Comparison of ENCODE assay signal across 29 cellular contexts in the genomic region with DNA sequence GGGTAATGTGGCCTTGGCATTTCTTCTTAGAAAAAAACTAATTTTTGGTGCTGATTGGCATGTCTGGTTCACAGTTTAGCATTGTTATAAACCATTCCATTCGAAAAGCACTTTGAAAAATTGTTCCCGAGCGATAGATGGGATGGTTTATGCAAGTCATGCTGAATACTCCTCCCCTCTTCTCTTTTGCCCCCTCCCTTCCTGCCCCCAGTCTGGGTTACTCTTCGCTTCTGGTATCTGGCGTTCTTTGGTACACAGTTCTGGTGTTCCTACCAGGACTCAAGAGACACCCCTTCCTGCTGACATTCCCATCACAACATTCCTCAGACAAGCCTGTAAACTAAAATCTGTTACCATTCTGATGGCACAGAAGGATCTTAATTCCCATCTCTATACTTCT. TPM values are rescaled to one million over a fixed set of nuclear protein-coding genes. Genes with fewer than 3 reads are reported as not detected.
DNase-seq lines count a peak whose midpoint lies in the region; ATAC-seq, FAIRE-seq and TF ChIP-seq lines count a peak whose summit lies in the region.
"Had no signal": no experiment of that assay in that cellular context is flagged by ENCODE, and none has a peak within 500 bp of the region (broad histone marks: within the 10 kb centered on the region; RNA-seq: fewer than 3 reads in every experiment).

No MANE protein-coding gene starts in this region.

- DNase-seq in HepG2 (ENCODE audit: low spot score) (no peak), right lobe of liver (no peak), left ventricle myocardium inferior (no peak), small intestine (no peak)
- DNase-seq in activated T-helper 2 cell treated with anti-CD3 and anti-CD28 coated beads, Interferon-gamma antibody, Interleukin-2, Interleukin-4, amounts not matched to agents 10 μg/mL and 5 μg/mL and 100 μg/mL, durations not matched to agents 14 hours and 24 hours and 36 hours (ENCODE audit: low spot score): no peak
- no peak for DNase-seq in stimulated activated effector memory CD8-positive, alpha-beta T cell treated with anti-CD3 and anti-CD28 coated beads, Interleukin-12 subunit alpha, Interleukin-12 subunit beta, amount 100 ng/mL, for 72 hours (ENCODE audit: low spot score in 2 of 2)
- DNase-seq in natural killer cell treated with Interleukin-12 subunit alpha and Interleukin-12 subunit beta and Interleukin-15 and Interleukin-18, amount 100 ng/mL, for 72 hours (ENCODE audit: low spot score): no peak
- DNase-seq: activated CD4-positive, alpha-beta T cell treated with anti-CD3 and anti-CD28 coated beads for 36 hours; activated CD8-positive, alpha-beta memory T cell treated with anti-CD3 and anti-CD28 coated beads for 24 hours; activated T-cell treated with anti-CD3 and anti-CD28 coated beads, Interleukin-2, amount 50 U/mL, for 4 hours; central memory CD4-positive, alpha-beta T cell; cortex of kidney; effector memory CD4-positive, alpha-beta T cell; glutamatergic neuron; islet precursor cell; naive B cell; NCI-H146; NCI-H226; NCI-H69; SHP77 treated with DMSO at 0.1 percent for 48 hours; upper lobe of right lung had no signal

- no peak overlapping the region for H3K4me3 Mint-ChIP-seq in activated T-helper 2 cell treated with anti-CD3 and anti-CD28 coated beads, Interferon-gamma antibody, Interleukin-2, Interleukin-4, amounts not matched to agents 10 μg/mL and 5 μg/mL and 100 μg/mL, durations not matched to agents 14 hours and 24 hours and 36 hours (ENCODE audit: low read depth)
- H3K4me3 Mint-ChIP-seq in stimulated activated effector memory CD8-positive, alpha-beta T cell treated with anti-CD3 and anti-CD28 coated beads, Interleukin-12 subunit alpha, Interleukin-12 subunit beta, amount 100 ng/mL, for 72 hours: no peak overlapping the region
- H3K4me3 Mint-ChIP-seq in natural killer cell treated with Interleukin-12 subunit alpha and Interleukin-12 subunit beta and Interleukin-15 and Interleukin-18, amount 100 ng/mL, for 72 hours: no peak overlapping the region
- H3K4me3 Mint-ChIP-seq: activated CD4-positive, alpha-beta T cell treated with anti-CD3 and anti-CD28 coated beads for 36 hours; activated T-cell treated with anti-CD3 and anti-CD28 coated beads, Interleukin-2, amount 50 U/mL, for 4 hours; IgD-negative memory B cell; naive B cell; stimulated activated memory B cell treated with anti-CD40 and anti-IgM and Interleukin-4, amounts not matched to agents 10 μg/mL and 1 μg/mL and 100 μg/mL, for 72 hours had no signal

- FAIRE-seq in HepG2 (lab: Jason Lieb, UNC): no peak
- no peak for FAIRE-seq in small intestine (lab: Jason Lieb, UNC)
- FAIRE-seq: GM12892 had no signal

- CTCF ChIA-PET in HepG2 (lab: Yijun Ruan, JAX; ENCODE audit: low intra/inter-chr PET ratio, low total read pairs): no interaction called here

- no peaks in the 10 kb centered on the region for H4K20me1 ChIP-seq in HepG2 (ENCODE audit: insufficient read depth, low read length)
- H4K20me1 ChIP-seq: BLaER1 had no signal

- H3K36me3 Mint-ChIP-seq in activated T-helper 2 cell treated with anti-CD3 and anti-CD28 coated beads, Interferon-gamma antibody, Interleukin-2, Interleukin-4, amounts not matched to agents 10 μg/mL and 5 μg/mL and 100 μg/mL, durations not matched to agents 14 hours and 24 hours and 36 hours (ENCODE audit: low read depth): peaks cover 97% of the 10 kb centered on the region
- H3K36me3 Mint-ChIP-seq in stimulated activated effector memory CD8-positive, alpha-beta T cell treated with anti-CD3 and anti-CD28 coated beads, Interleukin-12 subunit alpha, Interleukin-12 subunit beta, amount 100 ng/mL, for 72 hours: peaks cover 100% of the 10 kb centered on the region
- H3K36me3 Mint-ChIP-seq in natural killer cell treated with Interleukin-12 subunit alpha and Interleukin-12 subunit beta and Interleukin-15 and Interleukin-18, amount 100 ng/mL, for 72 hours: peaks cover 65% of the 10 kb centered on the region

- TF ChIP-seq EP300 in HepG2 (IDR thresholded peaks at IDR 0.05; ENCODE audit: low read depth in 2 of 2, low read length in 2 of 2) (no peak), HepG2 (CRISPR knock-in tag; IDR thresholded peaks at IDR 0.05; ENCODE audit: borderline replicate concordance) (no peak)

- H3K4me1 Mint-ChIP-seq in activated T-helper 2 cell treated with anti-CD3 and anti-CD28 coated beads, Interferon-gamma antibody, Interleukin-2, Interleukin-4, amounts not matched to agents 10 μg/mL and 5 μg/mL and 100 μg/mL, durations not matched to agents 14 hours and 24 hours and 36 hours (ENCODE audit: low read depth): peaks cover 10% of the 10 kb centered on the region
- H3K4me1 Mint-ChIP-seq in stimulated activated effector memory CD8-positive, alpha-beta T cell treated with anti-CD3 and anti-CD28 coated beads, Interleukin-12 subunit alpha, Interleukin-12 subunit beta, amount 100 ng/mL, for 72 hours: peaks cover 44% of the 10 kb centered on the region
- peaks cover 41 to 64% of the 10 kb centered on the region in 2 donors for H3K4me1 Mint-ChIP-seq in natural killer cell treated with Interleukin-12 subunit alpha and Interleukin-12 subunit beta and Interleukin-15 and Interleukin-18, amount 100 ng/mL, for 72 hours (ENCODE audit: low read depth in 2 of 2)
- H3K4me1 Mint-ChIP-seq: IgD-negative memory B cell; naive B cell; stimulated activated memory B cell treated with anti-CD40 and anti-IgM and Interleukin-4, amounts not matched to agents 10 μg/mL and 1 μg/mL and 100 μg/mL, for 72 hours had no signal

- TF ChIP-seq POLR2A in HepG2 (IDR thresholded peaks at IDR 0.05; ENCODE audit: insufficient read depth in 1 of 2, low read depth in 2 of 2, low read length in 2 of 2) (no peak), right lobe of liver (IDR thresholded peaks at IDR 0.05) (no peak), GM18505 (IDR thresholded peaks at IDR 0.05; ENCODE audit: borderline replicate concordance, extremely low read depth, insufficient read depth, insufficient read length) (no peak)

- WGBS in HepG2 (ENCODE audit: low lambda C conversion rate): 64% methylated on average over 5 of the region's 5 CpGs
- WGBS in right lobe of liver (ENCODE audit: insufficient coverage, low coverage, low lambda C conversion rate, missing lambda C conversion rate): 74% methylated on average over 5 of the region's 5 CpGs
- 78 to 84% (median 81%) methylated on average over 5 of the region's 5 CpGs for WGBS in small intestine, 3 donors

- TF ChIP-seq CTCF in HepG2 (CRISPR knock-in tag; IDR thresholded peaks at IDR 0.05): no peak
- TF ChIP-seq CTCF in right lobe of liver (IDR thresholded peaks at IDR 0.05): no peak
- TF ChIP-seq CTCF in left ventricle myocardium inferior (IDR thresholded peaks at IDR 0.05; ENCODE audit: borderline replicate concordance): no peak

- H3K9ac ChIP-seq in HepG2 (ENCODE audit: insufficient read depth, low read depth, low read length): no peak overlapping the region
- H3K9ac ChIP-seq: BLaER1 had no signal

- no peak overlapping the region for H3K27ac ChIP-seq in HepG2 (ENCODE audit: extremely low read length, insufficient read depth, low read length)
- H3K27ac ChIP-seq in right lobe of liver: no peak overlapping the region
- H3K27ac ChIP-seq in left ventricle myocardium inferior (replicated peaks): peak overlapping the region; percentile 72
- H3K27ac ChIP-seq in small intestine (ENCODE audit: low read depth in 1 of 2, low read length in 1 of 2): no peak overlapping the region
- H3K27ac ChIP-seq: BLaER1, suprapubic skin, upper lobe of right lung had no signal

- H3K4me2 ChIP-seq in HepG2 (ENCODE audit: low read depth, low read length): no peak overlapping the region
- H3K4me2 ChIP-seq: BLaER1 had no signal

- H3K79me2 ChIP-seq in HepG2 (ENCODE audit: insufficient read depth, low read length): no peaks in the 10 kb centered on the region

- no peak for TF ChIP-seq RAD21 in HepG2 (CRISPR knock-in tag; IDR thresholded peaks at IDR 0.05)

- H3K4me1 ChIP-seq in HepG2 (ENCODE audit: insufficient read depth, low read length) (peaks cover 34% of the 10 kb centered on the region), right lobe of liver (no peaks in the 10 kb centered on the region), left ventricle myocardium inferior (peaks cover 86% of the 10 kb centered on the region), small intestine (ENCODE audit: control insufficient read depth in 2 of 2, insufficient read depth in 1 of 2, low read depth in 1 of 2, low read length in 1 of 2) (peaks cover 2 to 3% of the 10 kb centered on the region in 2 donors)
- H3K4me1 ChIP-seq: BLaER1, suprapubic skin, upper lobe of right lung had no signal

- H3K9me3 ChIP-seq in HepG2 (ENCODE audit: low read length): no peaks in the 10 kb centered on the region
- no peaks in the 10 kb centered on the region for H3K9me3 ChIP-seq in right lobe of liver
- no peaks in the 10 kb centered on the region for H3K9me3 ChIP-seq in left ventricle myocardium inferior (replicated peaks)
- no peaks in the 10 kb centered on the region for H3K9me3 ChIP-seq in small intestine (ENCODE audit: control insufficient read depth, low read depth)
- H3K9me3 ChIP-seq: BLaER1, suprapubic skin, upper lobe of right lung had no signal

- H2AFZ ChIP-seq in HepG2 (ENCODE audit: low read length): no peak overlapping the region

- in situ Hi-C loops in HepG2 (cut with HindIII; ENCODE audit: extremely low pct_ligation_motif_present, low pct_unique_long_range_greater_than_20kb): loop anchor here (10.0 kb wide), 2 partner anchors 114 to 234 kb away; a partner anchor contains a TSS

- BruUV-seq in HepG2 (replicated peaks; lab: Mats Ljungman, UMichigan): no TSS peak

- H3K27me3 Mint-ChIP-seq in activated T-helper 2 cell treated with anti-CD3 and anti-CD28 coated beads, Interferon-gamma antibody, Interleukin-2, Interleukin-4, amounts not matched to agents 10 μg/mL and 5 μg/mL and 100 μg/mL, durations not matched to agents 14 hours and 24 hours and 36 hours (ENCODE audit: low read depth): no peaks in the 10 kb centered on the region
- no peaks in the 10 kb centered on the region for H3K27me3 Mint-ChIP-seq in natural killer cell treated with Interleukin-12 subunit alpha and Interleukin-12 subunit beta and Interleukin-15 and Interleukin-18, amount 100 ng/mL, for 72 hours
- H3K27me3 Mint-ChIP-seq: activated CD4-positive, alpha-beta T cell treated with anti-CD3 and anti-CD28 coated beads for 36 hours; IgD-negative memory B cell; naive B cell; progenitor cell of endocrine pancreas; stimulated activated memory B cell treated with anti-CD40 and anti-IgM and Interleukin-4, amounts not matched to agents 10 μg/mL and 1 μg/mL and 100 μg/mL, for 72 hours had no signal

- intact Hi-C loops in HepG2 (cut with micrococcal nuclease; ENCODE audit: unreplicated experiment): no loop called here
- intact Hi-C loops in right lobe of liver (cut with DNase I): no loop called here
- intact Hi-C loops in activated T-helper 2 cell treated with anti-CD3 and anti-CD28 coated beads, Interferon-gamma antibody, Interleukin-2, Interleukin-4, amounts not matched to agents 10 μg/mL and 5 μg/mL and 100 μg/mL, durations not matched to agents 14 hours and 24 hours and 36 hours (cut with micrococcal nuclease): no loop called here
- intact Hi-C loops in left ventricle myocardium inferior (cut with micrococcal nuclease): no loop called here

- POLR2A ChIA-PET in HepG2 (lab: Yijun Ruan, JAX): no interaction called here

- ATAC-seq in HepG2 (no peak), right lobe of liver (no peak), GM18505 (IDR thresholded peaks at IDR 0.05; ENCODE audit: unreplicated experiment) (no peak)
- no peak for ATAC-seq in stimulated activated effector memory CD8-positive, alpha-beta T cell treated with anti-CD3 and anti-CD28 coated beads, Interleukin-12 subunit alpha, Interleukin-12 subunit beta, amount 100 ng/mL, for 72 hours
- ATAC-seq in natural killer cell treated with Interleukin-12 subunit alpha and Interleukin-12 subunit beta and Interleukin-15 and Interleukin-18, amount 100 ng/mL, for 72 hours: no peak
- ATAC-seq: activated CD4-positive, alpha-beta T cell treated with anti-CD3 and anti-CD28 coated beads for 36 hours; activated T-cell treated with anti-CD3 and anti-CD28 coated beads, Interleukin-2, amount 50 U/mL, for 4 hours; HCT116; stimulated activated memory B cell treated with anti-CD40 and anti-IgM and Interleukin-4, amounts not matched to agents 10 μg/mL and 1 μg/mL and 100 μg/mL, for 72 hours; upper lobe of right lung had no signal

- H3K4me3 ChIP-seq in HepG2 (replicated peaks in 1 of 3; ENCODE audit: insufficient read depth in 1 of 3, low read depth in 2 of 3, low read length in 3 of 3) (no peak overlapping the region), right lobe of liver (no peak overlapping the region), left ventricle myocardium inferior (no peak overlapping the region), small intestine (ENCODE audit: low read depth in 1 of 2, low read length in 2 of 2) (no peak overlapping the region)
- H3K4me3 ChIP-seq: BLaER1, suprapubic skin, upper lobe of right lung had no signal

- H3K27me3 ChIP-seq in HepG2 (ENCODE audit: control insufficient read depth in 1 of 2, insufficient read depth in 2 of 2, low read length in 2 of 2) (peaks cover 0 to 18% of the 10 kb centered on the region in 2 experiments; a peak in 2 of 5 replicates), right lobe of liver (no peaks in the 10 kb centered on the region), left ventricle myocardium inferior (ENCODE audit: low read depth) (no peaks in the 10 kb centered on the region), small intestine (ENCODE audit: control insufficient read depth in 2 of 2, insufficient read depth in 2 of 2, low read length in 2 of 2) (no peaks in the 10 kb centered on the region)
- H3K27me3 ChIP-seq: BLaER1, suprapubic skin, upper lobe of right lung had no signal

- H3K27ac Mint-ChIP-seq in activated T-helper 2 cell treated with anti-CD3 and anti-CD28 coated beads, Interferon-gamma antibody, Interleukin-2, Interleukin-4, amounts not matched to agents 10 μg/mL and 5 μg/mL and 100 μg/mL, durations not matched to agents 14 hours and 24 hours and 36 hours: peak overlapping the region; percentile 51
- H3K27ac Mint-ChIP-seq in stimulated activated effector memory CD8-positive, alpha-beta T cell treated with anti-CD3 and anti-CD28 coated beads, Interleukin-12 subunit alpha, Interleukin-12 subunit beta, amount 100 ng/mL, for 72 hours: peak overlapping the region; percentile 79
- peak overlapping the region in 1 of 2 donors; percentile 54 for H3K27ac Mint-ChIP-seq in natural killer cell treated with Interleukin-12 subunit alpha and Interleukin-12 subunit beta and Interleukin-15 and Interleukin-18, amount 100 ng/mL, for 72 hours
- H3K27ac Mint-ChIP-seq: progenitor cell of endocrine pancreas; stimulated activated memory B cell treated with anti-CD40 and anti-IgM and Interleukin-4, amounts not matched to agents 10 μg/mL and 1 μg/mL and 100 μg/mL, for 72 hours had no signal

- H3K36me3 ChIP-seq in HepG2 (replicated peaks in 1 of 2; ENCODE audit: control insufficient read depth in 1 of 2, insufficient read depth in 2 of 2, low read length in 2 of 2) (no peaks in the 10 kb centered on the region), right lobe of liver (no peaks in the 10 kb centered on the region), left ventricle myocardium inferior (peaks cover 24% of the 10 kb centered on the region), small intestine (ENCODE audit: control insufficient read depth in 2 of 2, insufficient read depth in 2 of 2, low read length in 2 of 2) (peaks cover 4 to 6% of the 10 kb centered on the region in 2 donors)
- H3K36me3 ChIP-seq: BLaER1 had no signal

- no peaks in the 10 kb centered on the region for H3K9me3 Mint-ChIP-seq in activated T-helper 2 cell treated with anti-CD3 and anti-CD28 coated beads, Interferon-gamma antibody, Interleukin-2, Interleukin-4, amounts not matched to agents 10 μg/mL and 5 μg/mL and 100 μg/mL, durations not matched to agents 14 hours and 24 hours and 36 hours
- no peaks in the 10 kb centered on the region for H3K9me3 Mint-ChIP-seq in stimulated activated effector memory CD8-positive, alpha-beta T cell treated with anti-CD3 and anti-CD28 coated beads, Interleukin-12 subunit alpha, Interleukin-12 subunit beta, amount 100 ng/mL, for 72 hours
- H3K9me3 Mint-ChIP-seq in natural killer cell treated with Interleukin-12 subunit alpha and Interleukin-12 subunit beta and Interleukin-15 and Interleukin-18, amount 100 ng/mL, for 72 hours: no peaks in the 10 kb centered on the region
- H3K9me3 Mint-ChIP-seq: activated T-cell treated with anti-CD3 and anti-CD28 coated beads, Interleukin-2, amount 50 U/mL, for 4 hours; IgD-negative memory B cell; naive B cell; stimulated activated memory B cell treated with anti-CD40 and anti-IgM and Interleukin-4, amounts not matched to agents 10 μg/mL and 1 μg/mL and 100 μg/mL, for 72 hours had no signal

RNA-seq across cellular contexts. Expression of a gene that starts 20.1 kb away (rescaled TPM):
- total RNA-seq in HepG2 (2016; rRNA removed; fragmentation: Illumina TruSeq; extraction: Trizol) (21.8 and 41.3 TPM in 2 replicates), right lobe of liver (1 to 10 TPM; 4.0 to 9.1 (median 5.1) TPM), left ventricle myocardium inferior (13.6 TPM)
- 3.2 and 3.9 TPM in 2 replicates for total RNA-seq in HepG2 (2016; cell fraction: cytosol; rRNA removed; fragmentation: Illumina TruSeq; extraction: Trizol; ENCODE audit: low read depth)
- 19.7 and 41.8 TPM in 2 replicates for total RNA-seq in HepG2 (2016; cell fraction: insoluble cytoplasmic fraction; rRNA removed; fragmentation: Illumina TruSeq; extraction: Trizol)
- 7.2 and 8.4 TPM in 2 replicates for total RNA-seq in HepG2 (2016; cell fraction: membrane; rRNA removed; fragmentation: Illumina TruSeq; extraction: Trizol)
- 8.8 and 9.1 TPM in 2 replicates for total RNA-seq in HepG2 (2016; cell fraction: nucleus; rRNA removed; fragmentation: Illumina TruSeq; extraction: Trizol)
- polyA plus RNA-seq in HepG2 (2011; rRNA removed) (2.6 and 3.2 TPM in 2 replicates), small intestine (10 to 100 TPM in 1 of 3 donors, 1 to 10 TPM in 2; 4.7 to 10.1 (median 6.2) TPM)
- polyA plus RNA-seq in HepG2 (2011; cell fraction: cytosol; rRNA removed): 1.2 and 2.6 TPM in 2 replicates
- 0.39 and 0.83 TPM in 2 replicates for polyA plus RNA-seq in HepG2 (2011; cell fraction: nucleus; rRNA removed)
- 3.9 and 5.6 TPM in 2 replicates for polyA plus RNA-seq in HepG2 (2012)
- polyA plus RNA-seq in HepG2 (2016; cell fraction: cytosol; fragmentation: Illumina TruSeq; extraction: Trizol; ENCODE audit: low read depth): 3.0 and 3.7 TPM in 2 replicates
- polyA plus RNA-seq in HepG2 (2016; cell fraction: insoluble cytoplasmic fraction; fragmentation: Illumina TruSeq; extraction: Trizol; ENCODE audit: low read depth): 43.8 and 46.1 TPM in 2 replicates
- 5.4 and 6.3 TPM in 2 replicates for polyA plus RNA-seq in HepG2 (2016; cell fraction: membrane; fragmentation: Illumina TruSeq; extraction: Trizol; ENCODE audit: low read depth)
- 14.8 and 16.6 TPM in 2 replicates for polyA plus RNA-seq in HepG2 (2016; cell fraction: nucleus; fragmentation: Illumina TruSeq; extraction: Trizol; ENCODE audit: insufficient read depth, low read depth)
- polyA minus RNA-seq in HepG2 (2011; rRNA and poly(A)+ RNA removed; ENCODE audit: low replicate concordance): 0.30 and 1.3 TPM in 2 replicates
- 2.0 and 2.2 TPM in 2 replicates for polyA minus RNA-seq in HepG2 (2011; cell fraction: cytosol; rRNA and poly(A)+ RNA removed)
- 1.9 and 2.7 TPM in 2 replicates for polyA minus RNA-seq in HepG2 (2011; cell fraction: nucleus; rRNA and poly(A)+ RNA removed)
- 8.7 and 9.5 TPM in 2 replicates for total RNA-seq in activated T-helper 2 cell treated with anti-CD3 and anti-CD28 coated beads, Interferon-gamma antibody, Interleukin-2, Interleukin-4, amounts not matched to agents 10 μg/mL and 5 μg/mL and 100 μg/mL, durations not matched to agents 14 hours and 24 hours and 36 hours
- total RNA-seq in natural killer cell treated with Interleukin-12 subunit alpha and Interleukin-12 subunit beta and Interleukin-15 and Interleukin-18, amount 100 ng/mL, for 72 hours: 10 to 100 TPM in 1 of 2 donors, 1 to 10 TPM in 1; 7.4 to 10.2 TPM

RNA-seq across cellular contexts. Expression of a gene that starts 27.3 kb away (rescaled TPM):
- total RNA-seq in HepG2 (2016; rRNA removed; fragmentation: Illumina TruSeq; extraction: Trizol): 1.1 and 1.4 TPM in 2 replicates
- total RNA-seq in HepG2 (2016; cell fraction: cytosol; rRNA removed; fragmentation: Illumina TruSeq; extraction: Trizol; ENCODE audit: low read depth): 0.09 and 0.20 TPM in 2 replicates
- total RNA-seq in HepG2 (2016; cell fraction: insoluble cytoplasmic fraction; rRNA removed; fragmentation: Illumina TruSeq; extraction: Trizol): 1.1 and 1.3 TPM in 2 replicates
- 0.28 and 0.34 TPM in 2 replicates for total RNA-seq in HepG2 (2016; cell fraction: membrane; rRNA removed; fragmentation: Illumina TruSeq; extraction: Trizol)
- total RNA-seq in HepG2 (2016; cell fraction: nucleus; rRNA removed; fragmentation: Illumina TruSeq; extraction: Trizol): 1.3 and 1.4 TPM in 2 replicates
- polyA plus RNA-seq in HepG2 (2011; rRNA removed): 0.61 and 0.90 TPM in 2 replicates
- polyA plus RNA-seq in HepG2 (2011; cell fraction: cytosol; rRNA removed): 0.34 and 0.68 TPM in 2 replicates
- 1.3 and 1.6 TPM in 2 replicates for polyA plus RNA-seq in HepG2 (2011; cell fraction: nucleus; rRNA removed)
- 0.36 and 0.44 TPM in 2 replicates for polyA plus RNA-seq in HepG2 (2012)
- 0.06 and 0.07 TPM in 2 replicates for polyA plus RNA-seq in HepG2 (2016; cell fraction: cytosol; fragmentation: Illumina TruSeq; extraction: Trizol; ENCODE audit: low read depth)
- 0.34 and 0.55 TPM in 2 replicates for polyA plus RNA-seq in HepG2 (2016; cell fraction: insoluble cytoplasmic fraction; fragmentation: Illumina TruSeq; extraction: Trizol; ENCODE audit: low read depth)
- 0.05 and 0.07 TPM in 2 replicates for polyA plus RNA-seq in HepG2 (2016; cell fraction: membrane; fragmentation: Illumina TruSeq; extraction: Trizol; ENCODE audit: low read depth)
- polyA plus RNA-seq in HepG2 (2016; cell fraction: nucleus; fragmentation: Illumina TruSeq; extraction: Trizol; ENCODE audit: insufficient read depth, low read depth): 0.85 and 1.2 TPM in 2 replicates
- polyA minus RNA-seq in HepG2 (2011; rRNA and poly(A)+ RNA removed; ENCODE audit: low replicate concordance): 2.3 and 2.5 TPM in 2 replicates
- 1.4 and 2.3 TPM in 2 replicates for polyA minus RNA-seq in HepG2 (2011; cell fraction: cytosol; rRNA and poly(A)+ RNA removed)
- 1.3 and 2.0 TPM in 2 replicates for polyA minus RNA-seq in HepG2 (2011; cell fraction: nucleus; rRNA and poly(A)+ RNA removed)
- total RNA-seq in right lobe of liver: 1 to 10 TPM; 1.1 to 6.2 (median 1.5) TPM
- 557 and 561 TPM in 2 replicates for total RNA-seq in activated T-helper 2 cell treated with anti-CD3 and anti-CD28 coated beads, Interferon-gamma antibody, Interleukin-2, Interleukin-4, amounts not matched to agents 10 μg/mL and 5 μg/mL and 100 μg/mL, durations not matched to agents 14 hours and 24 hours and 36 hours
- 283 TPM for total RNA-seq in left ventricle myocardium inferior
- total RNA-seq in natural killer cell treated with Interleukin-12 subunit alpha and Interleukin-12 subunit beta and Interleukin-15 and Interleukin-18, amount 100 ng/mL, for 72 hours: 1,000 to 10,000 TPM in 1 of 2 donors, 100 to 1,000 TPM in 1; 942 to 1,190 TPM
- 10 to 100 TPM in 1 of 3 donors, 1 to 10 TPM in 2; 5.6 to 38.1 (median 5.9) TPM for polyA plus RNA-seq in small intestine

Comparison
In these comparisons a context has a peak if more than half of its experiments do, and no peak if none do; other contexts are left out.
1. RNA of a gene that starts 27.3 kb away (total RNA-seq): 942 to 1,190 TPM in natural killer cell treated with Interleukin-12 subunit alpha and Interleukin-12 subunit beta and Interleukin-15 and Interleukin-18, amount 100 ng/mL, for 72 hours, 557 to 561 TPM in activated T-helper 2 cell treated with anti-CD3 and anti-CD28 coated beads, Interferon-gamma antibody, Interleukin-2, Interleukin-4, amounts not matched to agents 10 μg/mL and 5 μg/mL and 100 μg/mL, durations not matched to agents 14 hours and 24 hours and 36 hours and 283 TPM in left ventricle myocardium inferior (single experiment); 1.1 to 6.2 TPM in right lobe of liver and 0.09 to 1.4 TPM in HepG2; every median in the first group is over 10 times any median in the second.